Comparison of ENCODE assay signal across 8 cellular contexts in the genomic region with DNA sequence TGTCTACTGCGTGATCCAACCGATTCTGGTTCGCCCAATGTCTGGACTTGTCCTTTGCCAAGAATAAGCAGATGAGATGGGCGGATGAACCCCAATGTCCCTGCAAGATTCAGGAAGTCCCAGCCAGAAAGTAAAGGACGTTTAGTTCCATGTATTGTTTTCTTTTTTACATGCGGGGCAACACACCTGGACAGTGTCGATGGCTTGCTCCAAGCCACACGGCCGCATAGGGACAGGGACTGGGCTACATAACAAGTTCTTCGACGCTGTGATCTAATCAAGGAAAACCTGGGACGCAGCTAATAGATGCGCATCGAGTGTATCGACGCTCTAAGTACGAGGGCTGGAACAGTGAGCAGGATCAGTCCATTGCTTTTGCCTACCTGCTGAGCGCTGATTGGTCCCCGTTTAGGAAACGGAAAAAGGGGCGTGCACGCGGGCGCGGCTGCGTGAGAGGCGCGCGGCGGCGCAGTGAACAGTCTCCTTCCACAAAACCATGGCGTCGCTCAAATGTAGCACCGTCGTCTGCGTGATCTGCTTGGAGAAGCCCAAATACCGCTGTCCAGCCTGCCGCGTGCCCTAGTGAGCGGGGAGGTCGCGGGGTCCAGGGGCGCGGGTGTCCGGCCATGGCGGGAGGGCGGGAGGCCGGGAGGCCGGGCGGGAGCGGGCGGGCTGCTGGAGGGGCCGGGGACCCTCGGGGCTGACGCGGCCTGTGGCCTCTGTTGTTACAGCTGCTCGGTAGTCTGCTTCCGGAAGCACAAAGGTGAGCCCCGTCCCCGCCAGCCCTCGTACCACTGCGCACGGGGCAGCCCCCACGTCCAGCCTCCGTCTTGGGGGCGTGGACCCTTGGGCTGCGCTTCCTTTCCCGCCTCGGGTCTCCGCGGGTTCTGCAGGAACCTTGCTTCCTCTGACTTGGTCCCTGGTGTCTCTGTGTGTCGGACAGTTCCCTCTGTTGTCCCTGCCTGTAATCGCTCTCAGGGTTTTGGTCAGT. TPM values are rescaled to one million over a fixed set of nuclear protein-coding genes. Genes with fewer than 3 reads are reported as not detected.
DNase-seq lines count a peak whose midpoint lies in the region; ATAC-seq and TF ChIP-seq lines count a peak whose summit lies in the region.

Gene ZNHIT3, plus strand, starts transcription at position 478 of the 991 bp plus-strand sequence. Its CDS starts 19 bp downstream, at position 497.

- peak within 1 kb of the TSS; percentile 98 for H3K4me3 Mint-ChIP-seq in activated B cell treated with CpG ODN at 0.5 μM for 24 hours

- intact Hi-C loops in activated B cell treated with CpG ODN at 0.5 μM for 24 hours (cut with micrococcal nuclease), result loop anchor here (1.0 to 5.0 kb wide), 6 partner anchors 48 to 1244 kb away; partner anchors contain the start of genes DHRS11, MYO19, PIGW and SLFN5
- intact Hi-C loops in spleen (cut with DNase I; ENCODE audit: low total_unique reads), result loop anchor here (10.0 kb wide), 1 partner anchor 512 kb away; no protein-coding TSS in a partner anchor

- H3K36me3 Mint-ChIP-seq in activated B cell treated with CpG ODN at 0.5 μM for 24 hours (ENCODE audit: low read depth), result peaks cover 30% of the 10 kb centered on the region

- peaks cover 0 to 22% (median 12%) of the 10 kb centered on the region in 7 donors for H3K27me3 ChIP-seq in spleen (replicated peaks in 1 of 7)

- ATAC-seq in GM19025 (IDR thresholded peaks at IDR 0.05; ENCODE audit: low read depth, unreplicated experiment) (peak; percentile 97), HG03280 (IDR thresholded peaks at IDR 0.05; ENCODE audit: unreplicated experiment) (peak; percentile 90), activated B cell treated with CpG ODN at 0.5 μM for 24 hours (ENCODE audit: low read depth) (peak; percentile 89)

- H3K27me3 Mint-ChIP-seq in activated B cell treated with CpG ODN at 0.5 μM for 24 hours, result peaks cover 10% of the 10 kb centered on the region

- TF ChIP-seq CTCF in activated B cell treated with CpG ODN at 0.5 μM for 24 hours (IDR thresholded peaks at IDR 0.05) (no peak), spleen (IDR thresholded peaks at IDR 0.05 in 8 of 11, conservative IDR thresholded peaks at IDR 0.05 in 3 of 11) (peak in 2 of 11 experiments; percentile 23 to 25)

- peak within 1 kb of the TSS; percentile 96 for H3K27ac Mint-ChIP-seq in activated B cell treated with CpG ODN at 0.5 μM for 24 hours

- WGBS in spleen, 5 donors, result 0 to 1% (median 1%) methylated on average over 45 to 73 of the region's 73 CpGs

- no peaks in the 10 kb centered on the region for H3K9me3 Mint-ChIP-seq in activated B cell treated with CpG ODN at 0.5 μM for 24 hours

- TF ChIP-seq POLR2A in spleen (IDR thresholded peaks at IDR 0.05), result peak in 1 of 3 donors; percentile 35

- H3K4me1 Mint-ChIP-seq in activated B cell treated with CpG ODN at 0.5 μM for 24 hours, result peaks cover 60% of the 10 kb centered on the region

- peak within 1 kb of the TSS; percentile 76 to 97 (median 94) for H3K4me3 ChIP-seq in spleen

- CTCF ChIA-PET in activated B cell treated with CpG ODN at 0.5 μM for 24 hours (lab: Charles Lee), result interaction anchor here (1.7 to 7.2 kb wide), 3 partner anchors 338 to 516 kb away, joined by 9 to 96 read pairs (median 10); no protein-coding TSS in a partner anchor

- H3K9me3 ChIP-seq in spleen, result no peaks in the 10 kb centered on the region

- DNase-seq in AG08396 (ENCODE audit: low spot score) (peak; percentile 98), NCI-H345 (lab: John Stamatoyannopoulos, UW) (peak; percentile 97), activated B cell treated with CpG ODN at 0.5 μM for 24 hours (peak; percentile 80), caudate nucleus (lab: John Stamatoyannopoulos, UW) (peak; percentile 6 to 97 (median 86)), inferior parietal cortex (ENCODE audit: extremely low spot score) (peak; percentile 96), spleen (peak; percentile 97)

- POLR2A ChIA-PET in activated B cell treated with CpG ODN at 0.5 μM for 24 hours (lab: Charles Lee), result interaction anchor here (0.7 to 2.5 kb wide), 7 partner anchors 49 to 901 kb away, joined by 3 to 27 read pairs (median 5); partner anchors contain the start of genes GGNBP2, MRM1, MYO19 and PIGW

- H3K27ac ChIP-seq in caudate nucleus (ENCODE audit: low read depth, low read length) (peak within 1 kb of the TSS; percentile 60), spleen (peak within 1 kb of the TSS; percentile 72 to 93 (median 89))

- H3K36me3 ChIP-seq in spleen, result peaks cover 0 to 18% (median 2%) of the 10 kb centered on the region in 6 donors

- peaks cover 27 to 77% (median 56%) of the 10 kb centered on the region in 6 donors for H3K4me1 ChIP-seq in spleen

RNA-seq across cellular contexts. Expression of gene ZNHIT3, which starts in this region (rescaled TPM):
- total RNA-seq in activated B cell treated with CpG ODN at 0.5 μM for 24 hours (35.5 and 37.0 TPM in 2 replicates), spleen (10 to 100 TPM; 24.2 to 42.4 (median 28.6) TPM)
- polyA plus RNA-seq in spleen, result 10 to 100 TPM; 41.4 to 58.0 (median 52.9) TPM

Comparison
In these comparisons a context has a peak if more than half of its experiments do, and no peak if none do; other contexts are left out.
1. Peak in every context shown above with its lines: DNase-seq, ATAC-seq, H3K4me3 ChIP-seq and H3K27ac ChIP-seq.